In genomic region chr1:18256318-18257235, GRCh38 we compare ENCODE assay signal across 8 cellular contexts.
DNase-seq lines count a peak whose midpoint lies in the region; ATAC-seq lines count a peak whose summit lies in the region.

No MANE protein-coding gene starts in this region.

- DNase-seq in Daoy (ENCODE audit: low read depth): peak; percentile 34
- DNase-seq in Karpas-422: peak; percentile 87
- DNase-seq in activated CD4-positive, alpha-beta T cell treated with anti-CD3 and anti-CD28 coated beads, Interleukin-2, amount 50 U/mL, for 48 hours: peak; percentile 19 to 32
- peak; percentile 19 for DNase-seq in kidney glomerular epithelial cell (lab: John Stamatoyannopoulos, UW)
- no peak for DNase-seq in NCI-H187 (lab: John Stamatoyannopoulos, UW)

- H3K36me3 ChIP-seq in Karpas-422 (ENCODE audit: insufficient read depth, low read length): no peaks in the 10 kb centered on the region

- no peaks in the 10 kb centered on the region for H3K9me2 ChIP-seq in Karpas-422 (replicated peaks; ENCODE audit: insufficient read depth, low read length)

- H3K4me1 ChIP-seq in Karpas-422 (ENCODE audit: low read length): peaks cover 42% of the 10 kb centered on the region

- H3K79me2 ChIP-seq in Karpas-422 (ENCODE audit: low read length): no peaks in the 10 kb centered on the region

- H4K20me1 ChIP-seq in Karpas-422 (ENCODE audit: insufficient read depth, low read depth, low read length): no peaks in the 10 kb centered on the region

- H3K27ac ChIP-seq in Karpas-422 (ENCODE audit: low read length): no peak overlapping the region

- no peaks in the 10 kb centered on the region for H3K9me3 ChIP-seq in Karpas-422 (ENCODE audit: low read length)

- H3K4me2 ChIP-seq in Karpas-422 (ENCODE audit: low read depth, low read length, poor library complexity, severe bottlenecking): no peak overlapping the region

- no peak overlapping the region for H3K4me3 ChIP-seq in Karpas-422 (ENCODE audit: low read length)

- H3K9ac ChIP-seq in Karpas-422 (ENCODE audit: low read length): no peak overlapping the region

- H3K27me3 ChIP-seq in Karpas-422 (ENCODE audit: low read length): no peaks in the 10 kb centered on the region

- ATAC-seq in GM21786 (IDR thresholded peaks at IDR 0.05; ENCODE audit: unreplicated experiment): no peak
- no peak for ATAC-seq in HG03520 (IDR thresholded peaks at IDR 0.05; ENCODE audit: unreplicated experiment)
- ATAC-seq in GM21723 (IDR thresholded peaks at IDR 0.05; ENCODE audit: unreplicated experiment): no peak

- no peak overlapping the region for H2AFZ ChIP-seq in Karpas-422 (ENCODE audit: low read length)

Comparison
In these comparisons a context has a peak if more than half of its experiments do, and no peak if none do; other contexts are left out.
1. DNase-seq: peak in Daoy (single experiment), Karpas-422 (single experiment), activated CD4-positive, alpha-beta T cell treated with anti-CD3 and anti-CD28 coated beads, Interleukin-2, amount 50 U/mL, for 48 hours (2 of 2) and kidney glomerular epithelial cell (single experiment); none in NCI-H187 (0 of 2).